ENCODE assay signal across 8 cellular contexts in genomic region chr1:248863011-248863881, GRCh38.
DNase-seq lines count a peak whose midpoint lies in the region; ATAC-seq and TF ChIP-seq lines count a peak whose summit lies in the region.

No MANE protein-coding gene starts in this region.

- peak; percentile 35 for DNase-seq in NCI-H1417 treated with DMSO at 0.1 percent for 48 hours (lab: John Stamatoyannopoulos, UW)
- DNase-seq in T-helper 1 cell = peak; percentile 66 to 81 (median 76)
- DNase-seq in hepatic stellate cell (ENCODE audit: low spot score) = peak; percentile 78
- DNase-seq in retina = peak; percentile 94
- no peak for DNase-seq in GOT3 (lab: John Stamatoyannopoulos, UW)

- peak; percentile 58 for ATAC-seq in HG02840 (IDR thresholded peaks at IDR 0.05; ENCODE audit: low FRiP score, unreplicated experiment)

- TF ChIP-seq POLR2A in GM15510 (IDR thresholded peaks at IDR 0.05; ENCODE audit: borderline replicate concordance, extremely low read depth, insufficient read length) = peak; percentile 86

- peak overlapping the region; percentile 84 for H3K27ac ChIP-seq in angular gyrus (ENCODE audit: low read depth, low read length)
